In the genomic region with DNA sequence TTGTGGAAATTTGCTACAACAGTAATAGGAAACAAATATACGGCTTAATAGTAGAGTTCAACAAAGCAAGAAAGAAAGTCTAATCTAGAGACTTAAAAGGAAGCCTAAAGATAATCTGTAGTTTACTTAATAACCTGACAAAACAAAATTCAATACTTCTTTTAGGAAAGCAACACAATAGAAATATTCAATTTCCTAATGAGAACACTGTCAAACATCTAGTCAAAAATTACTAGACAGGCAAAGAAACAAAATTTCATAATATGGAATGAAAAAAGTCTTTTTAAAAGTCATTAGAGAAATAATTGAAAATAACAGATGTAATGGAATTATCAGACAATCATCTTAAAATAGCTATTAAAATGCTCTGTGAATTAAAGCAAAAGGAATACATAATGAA, we compare ENCODE assay signal across 26 cellular contexts.
"Had no signal": no experiment of that assay in that cellular context is flagged by ENCODE, and none has a peak within 500 bp of the region (broad histone marks: within the 10 kb centered on the region; RNA-seq: fewer than 3 reads in every experiment).

No MANE protein-coding gene starts in this region.

- DNase-seq: colonic mucosa; cortex of kidney; dermis blood vessel endothelial cell; dorsolateral prefrontal cortex; effector CD4-positive, alpha-beta T cell; effector CD8-positive, alpha-beta T cell; effector memory CD4-positive, alpha-beta T cell; effector memory CD8-positive, alpha-beta T cell; endodermal cell; erythroblast; esophagus squamous epithelium; foreskin fibroblast; foreskin keratinocyte; foreskin melanocyte; gastrocnemius medialis; glutamatergic neuron; head of caudate nucleus; heart left ventricle; heart right ventricle had no signal

- H3K27me3 ChIP-seq: colonic mucosa, dorsolateral prefrontal cortex, esophagus muscularis mucosa, esophagus squamous epithelium, foreskin keratinocyte, gastrocnemius medialis, gastroesophageal sphincter, heart left ventricle, heart right ventricle had no signal

- H3K4me1 ChIP-seq: colonic mucosa, esophagus muscularis mucosa, esophagus squamous epithelium, foreskin keratinocyte, gastrocnemius medialis, gastroesophageal sphincter, heart left ventricle, heart right ventricle had no signal

- H3K4me3 ChIP-seq: colonic mucosa, coronary artery, dorsolateral prefrontal cortex, esophagus muscularis mucosa, esophagus squamous epithelium, gastrocnemius medialis, gastroesophageal sphincter, heart left ventricle, heart right ventricle had no signal

- H3K9me3 ChIP-seq: colonic mucosa had no signal

- H3K27ac ChIP-seq: colonic mucosa, coronary artery, dorsolateral prefrontal cortex, epithelial cell of prostate, esophagus muscularis mucosa, esophagus squamous epithelium, foreskin keratinocyte, gastrocnemius medialis, gastroesophageal sphincter, heart left ventricle, heart right ventricle had no signal

- FAIRE-seq: colon, endometrium, endothelial cell of umbilical vein had no signal

- H3K36me3 ChIP-seq: colonic mucosa, esophagus muscularis mucosa, esophagus squamous epithelium, gastrocnemius medialis, gastroesophageal sphincter, heart left ventricle, heart right ventricle had no signal
